ENCODE assay signal across 8 cellular contexts in genomic region chr12:89882051-89882450, GRCh38.
DNase-seq lines count a peak whose midpoint lies in the region; ATAC-seq and TF ChIP-seq lines count a peak whose summit lies in the region.

No MANE protein-coding gene starts in this region.

- no peaks in the 10 kb centered on the region for H3K27me3 ChIP-seq in right lobe of liver

- TF ChIP-seq POLR2A in right lobe of liver (IDR thresholded peaks at IDR 0.05) = no peak

- TF ChIP-seq CTCF in CD14-positive monocyte (IDR thresholded peaks at IDR 0.05) (no peak), right lobe of liver (IDR thresholded peaks at IDR 0.05) (no peak)

- no peaks in the 10 kb centered on the region for H3K36me3 Mint-ChIP-seq in CD14-positive monocyte
- H3K36me3 Mint-ChIP-seq in dendritic cell treated with granulocyte-macrophage colony-stimulating factor and Interleukin-4, amounts not matched to agents 40 ng/mL and 50 ng/mL, for 4 days (ENCODE audit: low read depth) = no peaks in the 10 kb centered on the region

- intact Hi-C loops in CD14-positive monocyte (cut with micrococcal nuclease) (no loop called here), right lobe of liver (cut with DNase I) (no loop called here)
- intact Hi-C loops in dendritic cell treated with granulocyte-macrophage colony-stimulating factor and Interleukin-4, amounts not matched to agents 40 ng/mL and 50 ng/mL, for 4 days (cut with micrococcal nuclease) = no loop called here

- no peaks in the 10 kb centered on the region for H3K4me1 ChIP-seq in right lobe of liver

- H3K9me3 Mint-ChIP-seq in CD14-positive monocyte = peaks cover 0 to 2% (median 0%) of the 10 kb centered on the region in 7 donors
- no peaks in the 10 kb centered on the region for H3K9me3 Mint-ChIP-seq in dendritic cell treated with granulocyte-macrophage colony-stimulating factor and Interleukin-4, amounts not matched to agents 40 ng/mL and 50 ng/mL, for 4 days

- no peak overlapping the region for H3K4me3 Mint-ChIP-seq in CD14-positive monocyte
- no peak overlapping the region for H3K4me3 Mint-ChIP-seq in dendritic cell treated with granulocyte-macrophage colony-stimulating factor and Interleukin-4, amounts not matched to agents 40 ng/mL and 50 ng/mL, for 4 days

- H3K27ac ChIP-seq in right lobe of liver = no peak overlapping the region

- peaks cover 30% of the 10 kb centered on the region for H3K4me1 Mint-ChIP-seq in CD14-positive monocyte
- H3K4me1 Mint-ChIP-seq in dendritic cell treated with granulocyte-macrophage colony-stimulating factor and Interleukin-4, amounts not matched to agents 40 ng/mL and 50 ng/mL, for 4 days (ENCODE audit: low read depth) = peaks cover 31% of the 10 kb centered on the region

- H3K4me3 ChIP-seq in right lobe of liver = no peak overlapping the region

- no peaks in the 10 kb centered on the region for H3K9me3 ChIP-seq in right lobe of liver

- no peaks in the 10 kb centered on the region for H3K27me3 Mint-ChIP-seq in CD14-positive monocyte (ENCODE audit: low read depth in 3 of 3)
- H3K27me3 Mint-ChIP-seq in dendritic cell treated with granulocyte-macrophage colony-stimulating factor and Interleukin-4, amounts not matched to agents 40 ng/mL and 50 ng/mL, for 4 days = no peaks in the 10 kb centered on the region

- no peak for DNase-seq in CD14-positive monocyte (ENCODE audit: low spot score)
- no peak for DNase-seq in right lobe of liver
- no peak for DNase-seq in NCI-H446 (lab: John Stamatoyannopoulos, UW)
- DNase-seq in NCI-H1105 (lab: John Stamatoyannopoulos, UW) = no peak
- DNase-seq in DMS79 (lab: John Stamatoyannopoulos, UW) = no peak

- ATAC-seq in GM19025 (IDR thresholded peaks at IDR 0.05; ENCODE audit: low read depth, unreplicated experiment) (peak; percentile 32), HG03342 (IDR thresholded peaks at IDR 0.05; ENCODE audit: unreplicated experiment) (peak; percentile 52), right lobe of liver (no peak)

- peak overlapping the region in 6 of 7 donors; percentile 4 to 90 (median 25) for H3K27ac Mint-ChIP-seq in CD14-positive monocyte
- H3K27ac Mint-ChIP-seq in dendritic cell treated with granulocyte-macrophage colony-stimulating factor and Interleukin-4, amounts not matched to agents 40 ng/mL and 50 ng/mL, for 4 days = peak overlapping the region; percentile 47

- H3K36me3 ChIP-seq in right lobe of liver = no peaks in the 10 kb centered on the region

Comparison
In these comparisons a context has a peak if more than half of its experiments do, and no peak if none do; other contexts are left out.
1. ATAC-seq: peak in GM19025 (single experiment) and HG03342 (single experiment); none in right lobe of liver (0 of 4).